Comparison of ENCODE assay signal across 1 cellular context in the genomic region with DNA sequence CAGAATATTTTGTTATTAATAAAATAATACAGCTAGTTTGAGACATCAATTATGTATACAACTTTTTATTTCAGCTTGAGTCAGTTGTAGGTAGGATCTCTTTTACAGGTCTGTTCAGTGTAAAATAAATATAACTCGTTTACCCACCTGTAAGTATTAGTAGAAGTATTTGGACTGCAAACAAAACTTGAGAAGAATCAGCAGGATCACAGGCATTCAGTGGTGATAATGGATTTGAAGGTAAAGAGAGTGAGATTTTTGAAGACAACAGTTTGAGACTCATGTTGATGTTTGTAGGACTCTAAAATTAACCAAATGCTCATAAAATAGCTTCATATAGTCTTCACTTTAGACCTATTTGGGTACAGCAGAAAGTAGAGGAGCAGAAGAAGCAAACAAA.
TF ChIP-seq lines count a peak whose summit lies in the region.

No MANE protein-coding gene starts in this region.

TF ChIP-seq in HepG2, 621 proteins besides CTCF, POLR2A, EP300 and RAD21:
- TF ChIP-seq ARNT (IDR thresholded peaks at IDR 0.05) = no peak
- TF ChIP-seq, protein P1, sequence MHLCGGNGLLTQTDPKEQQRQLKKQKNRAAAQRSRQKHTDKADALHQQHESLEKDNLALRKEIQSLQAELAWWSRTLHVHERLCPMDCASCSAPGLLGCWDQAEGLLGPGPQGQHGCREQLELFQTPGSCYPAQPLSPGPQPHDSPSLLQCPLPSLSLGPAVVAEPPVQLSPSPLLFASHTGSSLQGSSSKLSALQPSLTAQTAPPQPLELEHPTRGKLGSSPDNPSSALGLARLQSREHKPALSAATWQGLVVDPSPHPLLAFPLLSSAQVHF (CRISPR knock-in tag; IDR thresholded peaks at IDR 0.05) = no peak
- TF ChIP-seq ZNF572 (CRISPR knock-in tag; IDR thresholded peaks at IDR 0.05) = no peak
- peak; percentile 67 for TF ChIP-seq TCF7 (IDR thresholded peaks at IDR 0.05; ENCODE audit: low read depth)
- TF ChIP-seq, protein P2, sequence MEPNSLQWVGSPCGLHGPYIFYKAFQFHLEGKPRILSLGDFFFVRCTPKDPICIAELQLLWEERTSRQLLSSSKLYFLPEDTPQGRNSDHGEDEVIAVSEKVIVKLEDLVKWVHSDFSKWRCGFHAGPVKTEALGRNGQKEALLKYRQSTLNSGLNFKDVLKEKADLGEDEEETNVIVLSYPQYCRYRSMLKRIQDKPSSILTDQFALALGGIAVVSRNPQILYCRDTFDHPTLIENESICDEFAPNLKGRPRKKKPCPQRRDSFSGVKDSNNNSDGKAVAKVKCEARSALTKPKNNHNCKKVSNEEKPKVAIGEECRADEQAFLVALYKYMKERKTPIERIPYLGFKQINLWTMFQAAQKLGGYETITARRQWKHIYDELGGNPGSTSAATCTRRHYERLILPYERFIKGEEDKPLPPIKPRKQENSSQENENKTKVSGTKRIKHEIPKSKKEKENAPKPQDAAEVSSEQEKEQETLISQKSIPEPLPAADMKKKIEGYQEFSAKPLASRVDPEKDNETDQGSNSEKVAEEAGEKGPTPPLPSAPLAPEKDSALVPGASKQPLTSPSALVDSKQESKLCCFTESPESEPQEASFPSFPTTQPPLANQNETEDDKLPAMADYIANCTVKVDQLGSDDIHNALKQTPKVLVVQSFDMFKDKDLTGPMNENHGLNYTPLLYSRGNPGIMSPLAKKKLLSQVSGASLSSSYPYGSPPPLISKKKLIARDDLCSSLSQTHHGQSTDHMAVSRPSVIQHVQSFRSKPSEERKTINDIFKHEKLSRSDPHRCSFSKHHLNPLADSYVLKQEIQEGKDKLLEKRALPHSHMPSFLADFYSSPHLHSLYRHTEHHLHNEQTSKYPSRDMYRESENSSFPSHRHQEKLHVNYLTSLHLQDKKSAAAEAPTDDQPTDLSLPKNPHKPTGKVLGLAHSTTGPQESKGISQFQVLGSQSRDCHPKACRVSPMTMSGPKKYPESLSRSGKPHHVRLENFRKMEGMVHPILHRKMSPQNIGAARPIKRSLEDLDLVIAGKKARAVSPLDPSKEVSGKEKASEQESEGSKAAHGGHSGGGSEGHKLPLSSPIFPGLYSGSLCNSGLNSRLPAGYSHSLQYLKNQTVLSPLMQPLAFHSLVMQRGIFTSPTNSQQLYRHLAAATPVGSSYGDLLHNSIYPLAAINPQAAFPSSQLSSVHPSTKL (CRISPR knock-in tag; IDR thresholded peaks at IDR 0.05) = 0 out of 2 replicates have a peak, but pooled peaks have one; percentile 23
- TF ChIP-seq TBX3 (IDR thresholded peaks at IDR 0.05; ENCODE audit: borderline replicate concordance) = peak; percentile 74; the same call in 1 of the 2 replicates
- TF ChIP-seq FOXA1 (IDR thresholded peaks at IDR 0.05) = no peak
- 0 out of 2 replicates have a peak, but pooled peaks have one; percentile 21 for TF ChIP-seq FOXA1 (CRISPR knock-in tag; IDR thresholded peaks at IDR 0.05)
- TF ChIP-seq FOXP1 (IDR thresholded peaks at IDR 0.05) = no peak
- 0 out of 2 replicates have a peak, but pooled peaks have one; percentile 12 for TF ChIP-seq FOXP1 (CRISPR knock-in tag; IDR thresholded peaks at IDR 0.05)
- no peak for TF ChIP-seq PHF20 (CRISPR knock-in tag; IDR thresholded peaks at IDR 0.05)
- TF ChIP-seq, protein P3, sequence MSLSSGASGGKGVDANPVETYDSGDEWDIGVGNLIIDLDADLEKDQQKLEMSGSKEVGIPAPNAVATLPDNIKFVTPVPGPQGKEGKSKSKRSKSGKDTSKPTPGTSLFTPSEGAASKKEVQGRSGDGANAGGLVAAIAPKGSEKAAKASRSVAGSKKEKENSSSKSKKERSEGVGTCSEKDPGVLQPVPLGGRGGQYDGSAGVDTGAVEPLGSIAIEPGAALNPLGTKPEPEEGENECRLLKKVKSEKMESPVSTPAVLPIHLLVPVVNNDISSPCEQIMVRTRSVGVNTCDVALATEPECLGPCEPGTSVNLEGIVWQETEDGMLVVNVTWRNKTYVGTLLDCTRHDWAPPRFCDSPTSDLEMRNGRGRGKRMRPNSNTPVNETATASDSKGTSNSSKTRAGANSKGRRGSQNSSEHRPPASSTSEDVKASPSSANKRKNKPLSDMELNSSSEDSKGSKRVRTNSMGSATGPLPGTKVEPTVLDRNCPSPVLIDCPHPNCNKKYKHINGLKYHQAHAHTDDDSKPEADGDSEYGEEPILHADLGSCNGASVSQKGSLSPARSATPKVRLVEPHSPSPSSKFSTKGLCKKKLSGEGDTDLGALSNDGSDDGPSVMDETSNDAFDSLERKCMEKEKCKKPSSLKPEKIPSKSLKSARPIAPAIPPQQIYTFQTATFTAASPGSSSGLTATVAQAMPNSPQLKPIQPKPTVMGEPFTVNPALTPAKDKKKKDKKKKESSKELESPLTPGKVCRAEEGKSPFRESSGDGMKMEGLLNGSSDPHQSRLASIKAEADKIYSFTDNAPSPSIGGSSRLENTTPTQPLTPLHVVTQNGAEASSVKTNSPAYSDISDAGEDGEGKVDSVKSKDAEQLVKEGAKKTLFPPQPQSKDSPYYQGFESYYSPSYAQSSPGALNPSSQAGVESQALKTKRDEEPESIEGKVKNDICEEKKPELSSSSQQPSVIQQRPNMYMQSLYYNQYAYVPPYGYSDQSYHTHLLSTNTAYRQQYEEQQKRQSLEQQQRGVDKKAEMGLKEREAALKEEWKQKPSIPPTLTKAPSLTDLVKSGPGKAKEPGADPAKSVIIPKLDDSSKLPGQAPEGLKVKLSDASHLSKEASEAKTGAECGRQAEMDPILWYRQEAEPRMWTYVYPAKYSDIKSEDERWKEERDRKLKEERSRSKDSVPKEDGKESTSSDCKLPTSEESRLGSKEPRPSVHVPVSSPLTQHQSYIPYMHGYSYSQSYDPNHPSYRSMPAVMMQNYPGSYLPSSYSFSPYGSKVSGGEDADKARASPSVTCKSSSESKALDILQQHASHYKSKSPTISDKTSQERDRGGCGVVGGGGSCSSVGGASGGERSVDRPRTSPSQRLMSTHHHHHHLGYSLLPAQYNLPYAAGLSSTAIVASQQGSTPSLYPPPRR (CRISPR knock-in tag; IDR thresholded peaks at IDR 0.05; ENCODE audit: borderline replicate concordance) = peak; percentile 62; the same call in 1 of the 2 replicates
- peak; percentile 91 for TF ChIP-seq HHEX (CRISPR knock-in tag; IDR thresholded peaks at IDR 0.05)
- TF ChIP-seq, protein P4, sequence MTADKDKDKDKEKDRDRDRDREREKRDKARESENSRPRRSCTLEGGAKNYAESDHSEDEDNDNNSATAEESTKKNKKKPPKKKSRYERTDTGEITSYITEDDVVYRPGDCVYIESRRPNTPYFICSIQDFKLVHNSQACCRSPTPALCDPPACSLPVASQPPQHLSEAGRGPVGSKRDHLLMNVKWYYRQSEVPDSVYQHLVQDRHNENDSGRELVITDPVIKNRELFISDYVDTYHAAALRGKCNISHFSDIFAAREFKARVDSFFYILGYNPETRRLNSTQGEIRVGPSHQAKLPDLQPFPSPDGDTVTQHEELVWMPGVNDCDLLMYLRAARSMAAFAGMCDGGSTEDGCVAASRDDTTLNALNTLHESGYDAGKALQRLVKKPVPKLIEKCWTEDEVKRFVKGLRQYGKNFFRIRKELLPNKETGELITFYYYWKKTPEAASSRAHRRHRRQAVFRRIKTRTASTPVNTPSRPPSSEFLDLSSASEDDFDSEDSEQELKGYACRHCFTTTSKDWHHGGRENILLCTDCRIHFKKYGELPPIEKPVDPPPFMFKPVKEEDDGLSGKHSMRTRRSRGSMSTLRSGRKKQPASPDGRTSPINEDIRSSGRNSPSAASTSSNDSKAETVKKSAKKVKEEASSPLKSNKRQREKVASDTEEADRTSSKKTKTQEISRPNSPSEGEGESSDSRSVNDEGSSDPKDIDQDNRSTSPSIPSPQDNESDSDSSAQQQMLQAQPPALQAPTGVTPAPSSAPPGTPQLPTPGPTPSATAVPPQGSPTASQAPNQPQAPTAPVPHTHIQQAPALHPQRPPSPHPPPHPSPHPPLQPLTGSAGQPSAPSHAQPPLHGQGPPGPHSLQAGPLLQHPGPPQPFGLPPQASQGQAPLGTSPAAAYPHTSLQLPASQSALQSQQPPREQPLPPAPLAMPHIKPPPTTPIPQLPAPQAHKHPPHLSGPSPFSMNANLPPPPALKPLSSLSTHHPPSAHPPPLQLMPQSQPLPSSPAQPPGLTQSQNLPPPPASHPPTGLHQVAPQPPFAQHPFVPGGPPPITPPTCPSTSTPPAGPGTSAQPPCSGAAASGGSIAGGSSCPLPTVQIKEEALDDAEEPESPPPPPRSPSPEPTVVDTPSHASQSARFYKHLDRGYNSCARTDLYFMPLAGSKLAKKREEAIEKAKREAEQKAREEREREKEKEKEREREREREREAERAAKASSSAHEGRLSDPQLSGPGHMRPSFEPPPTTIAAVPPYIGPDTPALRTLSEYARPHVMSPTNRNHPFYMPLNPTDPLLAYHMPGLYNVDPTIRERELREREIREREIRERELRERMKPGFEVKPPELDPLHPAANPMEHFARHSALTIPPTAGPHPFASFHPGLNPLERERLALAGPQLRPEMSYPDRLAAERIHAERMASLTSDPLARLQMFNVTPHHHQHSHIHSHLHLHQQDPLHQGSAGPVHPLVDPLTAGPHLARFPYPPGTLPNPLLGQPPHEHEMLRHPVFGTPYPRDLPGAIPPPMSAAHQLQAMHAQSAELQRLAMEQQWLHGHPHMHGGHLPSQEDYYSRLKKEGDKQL (CRISPR knock-in tag; IDR thresholded peaks at IDR 0.05; ENCODE audit: low read depth) = 0 out of 2 replicates have a peak, but pooled peaks have one; percentile 23
TF ChIP-seq in HepG2: peak in this region for 8.
